In the genomic region with DNA sequence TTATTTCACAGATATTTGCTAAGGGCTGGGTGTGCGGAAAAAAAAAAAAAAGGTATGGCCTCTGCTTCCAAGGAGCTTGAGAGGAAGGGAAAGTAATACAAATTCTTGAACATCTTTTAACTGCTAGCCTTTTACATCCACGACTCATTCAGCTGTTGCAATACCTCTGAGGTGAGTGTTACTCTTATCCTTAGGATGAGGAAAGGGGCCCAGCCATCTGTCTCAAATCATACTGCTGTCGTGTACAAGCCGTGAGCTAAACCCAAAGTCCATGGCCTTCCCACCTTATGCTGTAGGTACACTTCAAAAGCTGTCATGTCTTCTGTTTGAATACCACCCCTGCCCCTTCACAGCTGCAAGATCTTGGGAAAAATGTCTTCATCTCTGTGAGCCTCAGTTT, we compare ENCODE assay signal across 14 cellular contexts.
"Had no signal": no experiment of that assay in that cellular context is flagged by ENCODE, and none has a peak within 500 bp of the region (broad histone marks: within the 10 kb centered on the region; RNA-seq: fewer than 3 reads in every experiment).

No MANE protein-coding gene starts in this region.

- H3K4me3 Mint-ChIP-seq: activated T-helper 17 cell treated with anti-CD3 and anti-CD28 coated beads, Interleukin-2, amount 50 U/mL, for 72 hours; endodermal cell; nephron had no signal

- DNase-seq: activated CD4-positive, alpha-beta T cell treated with anti-CD3 and anti-CD28 coated beads for 1 hour; activated CD4-positive, alpha-beta T cell treated with anti-CD3 and anti-CD28 coated beads, Interleukin-2, amount 50 U/mL, for 4 hours; activated naive CD4-positive, alpha-beta T cell treated with Interleukin-2 at 50 U/mL for 16 hours; aorta; dorsolateral prefrontal cortex; endodermal cell; hypothalamus; kidney glomerular epithelial cell; nucleus accumbens; right cardiac atrium; stimulated activated naive CD8-positive, alpha-beta T cell treated with anti-CD3 and anti-CD28 coated beads, Interleukin-15, Interleukin-2, amounts not matched to agents 100 U/mL and 50 U/mL, for 24 hours; trophoblast cell had no signal

- H3K4me1 Mint-ChIP-seq: activated T-helper 17 cell treated with anti-CD3 and anti-CD28 coated beads, Interleukin-2, amount 50 U/mL, for 72 hours had no signal

- H3K27me3 ChIP-seq: dorsolateral prefrontal cortex had no signal

- H3K4me3 ChIP-seq: dorsolateral prefrontal cortex had no signal

- H3K27ac Mint-ChIP-seq: activated T-helper 17 cell treated with anti-CD3 and anti-CD28 coated beads, Interleukin-2, amount 50 U/mL, for 72 hours; endodermal cell; nephron had no signal

- H3K9me3 Mint-ChIP-seq: activated T-helper 17 cell treated with anti-CD3 and anti-CD28 coated beads, Interleukin-2, amount 50 U/mL, for 72 hours had no signal

- H3K27ac ChIP-seq: dorsolateral prefrontal cortex had no signal

- ATAC-seq: activated T-helper 17 cell treated with anti-CD3 and anti-CD28 coated beads, Interleukin-2, amount 50 U/mL, for 72 hours; right cardiac atrium; stimulated activated naive CD8-positive, alpha-beta T cell treated with anti-CD3 and anti-CD28 coated beads, Interleukin-15, Interleukin-2, amounts not matched to agents 100 U/mL and 50 U/mL, for 24 hours had no signal
